11 cellular contexts compared by ENCODE assay signal in the genomic region with DNA sequence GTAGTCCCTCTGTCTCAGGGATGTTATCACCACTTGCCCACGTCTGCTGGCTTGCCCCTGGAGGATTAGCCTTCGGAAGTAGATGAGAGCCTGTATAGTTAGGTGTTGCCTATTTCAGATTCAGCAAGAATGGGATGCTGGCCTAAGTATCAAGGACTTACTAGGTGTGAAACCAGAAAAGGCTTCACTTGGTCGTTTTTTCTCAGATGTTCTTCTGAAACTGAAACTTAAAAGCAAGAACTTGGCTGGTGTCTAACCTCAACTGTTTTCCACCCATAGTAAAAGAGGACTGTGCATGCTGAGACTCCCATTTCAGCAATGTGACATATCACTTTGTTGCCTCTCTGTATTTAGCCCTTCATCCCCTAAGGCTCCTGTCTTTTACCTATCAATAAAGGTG.
DNase-seq lines count a peak whose midpoint lies in the region; ATAC-seq, FAIRE-seq and TF ChIP-seq lines count a peak whose summit lies in the region.
"Had no signal": no experiment of that assay in that cellular context is flagged by ENCODE, and none has a peak within 500 bp of the region (broad histone marks: within the 10 kb centered on the region; RNA-seq: fewer than 3 reads in every experiment).

No MANE protein-coding gene starts in this region.

- no peaks in the 10 kb centered on the region for H3K36me3 ChIP-seq in HepG2 (replicated peaks in 1 of 2; ENCODE audit: control insufficient read depth in 1 of 2, insufficient read depth in 2 of 2, low read length in 2 of 2)
- H3K36me3 ChIP-seq: HAP-1 had no signal

- TF ChIP-seq POLR2A in H54 (IDR thresholded peaks at IDR 0.05; ENCODE audit: low read depth, low read length), result no peak
- TF ChIP-seq POLR2A in HepG2 (IDR thresholded peaks at IDR 0.05; ENCODE audit: insufficient read depth in 1 of 2, low read depth in 2 of 2, low read length in 2 of 2), result no peak

- no peaks in the 10 kb centered on the region for H3K36me3 Mint-ChIP-seq in central memory CD8-positive, alpha-beta T cell (ENCODE audit: insufficient read depth)

- TF ChIP-seq EP300 in HepG2 (IDR thresholded peaks at IDR 0.05; ENCODE audit: low read depth in 2 of 2, low read length in 2 of 2) (no peak), HepG2 (CRISPR knock-in tag; IDR thresholded peaks at IDR 0.05; ENCODE audit: borderline replicate concordance) (no peak)

- no peaks in the 10 kb centered on the region for H3K27me3 ChIP-seq in HepG2 (ENCODE audit: control insufficient read depth in 1 of 2, insufficient read depth in 2 of 2, low read length in 2 of 2)

- no peak overlapping the region for H3K27ac Mint-ChIP-seq in central memory CD8-positive, alpha-beta T cell (ENCODE audit: low read depth)

- 4% methylated on average over 3 of the region's 3 CpGs for WGBS in HepG2 (ENCODE audit: low lambda C conversion rate)

- no peaks in the 10 kb centered on the region for H3K9me3 ChIP-seq in HepG2 (ENCODE audit: low read length)
- H3K9me3 ChIP-seq: HAP-1 had no signal

- no peak for DNase-seq in central memory CD8-positive, alpha-beta T cell (ENCODE audit: low spot score in 2 of 2)
- DNase-seq in NCI-H146 (lab: John Stamatoyannopoulos, UW), result no peak
- no peak for DNase-seq in DMS79 (lab: John Stamatoyannopoulos, UW)
- DNase-seq in H54 (ENCODE audit: insufficient read length, low spot score), result no peak
- no peak for DNase-seq in HepG2 (ENCODE audit: low spot score)
- DNase-seq: activated effector memory CD4-positive, alpha-beta T cell treated with anti-CD3 and anti-CD28 coated beads, Interleukin-2, amount 50 U/mL, for 16 hours; Calu3 had no signal

- no peaks in the 10 kb centered on the region for H3K4me1 ChIP-seq in HepG2 (ENCODE audit: insufficient read depth, low read length)
- H3K4me1 ChIP-seq: HAP-1 had no signal

- no peak overlapping the region for H2AFZ ChIP-seq in HepG2 (ENCODE audit: low read length)

- no peaks in the 10 kb centered on the region for H4K20me1 ChIP-seq in HepG2 (ENCODE audit: insufficient read depth, low read length)

- intact Hi-C loops in HepG2 (cut with micrococcal nuclease; ENCODE audit: unreplicated experiment), result no loop called here

- in situ Hi-C loops in HepG2 (cut with HindIII; ENCODE audit: extremely low pct_ligation_motif_present, low pct_unique_long_range_greater_than_20kb), result no loop called here

- no peak for TF ChIP-seq CTCF in HepG2 (CRISPR knock-in tag; IDR thresholded peaks at IDR 0.05)

- H3K4me2 ChIP-seq in HepG2 (ENCODE audit: low read depth, low read length), result no peak overlapping the region

- no peaks in the 10 kb centered on the region for H3K79me2 ChIP-seq in HepG2 (ENCODE audit: insufficient read depth, low read length)

- H3K27ac ChIP-seq in HepG2 (ENCODE audit: extremely low read length, insufficient read depth, low read length), result no peak overlapping the region

- POLR2A ChIA-PET in HepG2 (lab: Yijun Ruan, JAX), result no interaction called here

- ATAC-seq in GM18858 (IDR thresholded peaks at IDR 0.05; ENCODE audit: unreplicated experiment) (peak; percentile 98), GM21515 (IDR thresholded peaks at IDR 0.05; ENCODE audit: unreplicated experiment) (peak; percentile 100), HG03097 (IDR thresholded peaks at IDR 0.05; ENCODE audit: low FRiP score, unreplicated experiment) (peak; percentile 99), HepG2 (no peak)
- peak; percentile 60 for ATAC-seq in central memory CD8-positive, alpha-beta T cell (replicated peaks; ENCODE audit: extremely low read depth, poor library complexity, severe bottlenecking)

- no peaks in the 10 kb centered on the region for H3K9me3 Mint-ChIP-seq in central memory CD8-positive, alpha-beta T cell

- no peaks in the 10 kb centered on the region for H3K27me3 Mint-ChIP-seq in central memory CD8-positive, alpha-beta T cell

- H3K4me3 ChIP-seq in HepG2 (replicated peaks in 1 of 3; ENCODE audit: insufficient read depth in 1 of 3, low read depth in 2 of 3, low read length in 3 of 3), result no peak overlapping the region
- H3K4me3 ChIP-seq: HAP-1 had no signal

- TF ChIP-seq RAD21 in HepG2 (CRISPR knock-in tag; IDR thresholded peaks at IDR 0.05), result no peak

- CTCF ChIA-PET in HepG2 (lab: Yijun Ruan, JAX; ENCODE audit: low intra/inter-chr PET ratio, low total read pairs), result no interaction called here

- BruUV-seq in HepG2 (replicated peaks; lab: Mats Ljungman, UMichigan), result no TSS peak

- H3K4me3 Mint-ChIP-seq in central memory CD8-positive, alpha-beta T cell, result no peak overlapping the region

- FAIRE-seq in H54 (lab: Jason Lieb, UNC) (no peak), HepG2 (lab: Jason Lieb, UNC) (no peak)

- no peaks in the 10 kb centered on the region for H3K4me1 Mint-ChIP-seq in central memory CD8-positive, alpha-beta T cell

- no peak overlapping the region for H3K9ac ChIP-seq in HepG2 (ENCODE audit: insufficient read depth, low read depth, low read length)

TF ChIP-seq in HepG2, 621 proteins besides CTCF, POLR2A, EP300 and RAD21:
- no peak for TF ChIP-seq NCOA1 (CRISPR knock-in tag; IDR thresholded peaks at IDR 0.05)
- TF ChIP-seq HOXD1 (CRISPR knock-in tag; IDR thresholded peaks at IDR 0.05), result no peak
- TF ChIP-seq, protein P1, sequence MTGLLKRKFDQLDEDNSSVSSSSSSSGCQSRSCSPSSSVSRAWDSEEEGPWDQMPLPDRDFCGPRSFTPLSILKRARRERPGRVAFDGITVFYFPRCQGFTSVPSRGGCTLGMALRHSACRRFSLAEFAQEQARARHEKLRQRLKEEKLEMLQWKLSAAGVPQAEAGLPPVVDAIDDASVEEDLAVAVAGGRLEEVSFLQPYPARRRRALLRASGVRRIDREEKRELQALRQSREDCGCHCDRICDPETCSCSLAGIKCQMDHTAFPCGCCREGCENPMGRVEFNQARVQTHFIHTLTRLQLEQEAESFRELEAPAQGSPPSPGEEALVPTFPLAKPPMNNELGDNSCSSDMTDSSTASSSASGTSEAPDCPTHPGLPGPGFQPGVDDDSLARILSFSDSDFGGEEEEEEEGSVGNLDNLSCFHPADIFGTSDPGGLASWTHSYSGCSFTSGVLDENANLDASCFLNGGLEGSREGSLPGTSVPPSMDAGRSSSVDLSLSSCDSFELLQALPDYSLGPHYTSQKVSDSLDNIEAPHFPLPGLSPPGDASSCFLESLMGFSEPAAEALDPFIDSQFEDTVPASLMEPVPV (CRISPR knock-in tag; IDR thresholded peaks at IDR 0.05), result no peak
- TF ChIP-seq GATAD2A (CRISPR knock-in tag; IDR thresholded peaks at IDR 0.05), result no peak
- TF ChIP-seq XRCC5 (optimal IDR thresholded peaks at IDR 0.05; ENCODE audit: low read length), result no peak
